In the genomic region with DNA sequence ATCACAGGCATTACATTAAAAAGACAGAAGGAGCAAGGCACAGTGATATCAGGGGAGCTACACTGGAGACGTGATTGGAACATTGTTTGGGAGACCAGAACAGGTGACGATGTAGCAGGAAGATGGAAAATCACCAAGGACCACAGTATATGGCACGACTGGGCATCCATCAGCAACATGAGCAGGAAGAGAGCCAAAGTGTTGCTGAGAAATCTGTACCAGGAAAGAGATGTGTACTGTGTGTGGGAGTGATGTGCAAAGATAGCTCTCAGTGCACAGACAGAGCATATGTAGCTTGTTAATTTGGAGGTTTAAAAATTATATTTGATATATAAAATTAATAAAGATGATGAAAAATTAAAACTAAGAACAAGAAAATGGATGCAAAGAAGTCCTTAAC, we compare ENCODE assay signal across 6 cellular contexts.
"Had no signal": no experiment of that assay in that cellular context is flagged by ENCODE, and none has a peak within 500 bp of the region (broad histone marks: within the 10 kb centered on the region; RNA-seq: fewer than 3 reads in every experiment).

No MANE protein-coding gene starts in this region.

- H3K27ac Mint-ChIP-seq: HFFc6 had no signal

- ATAC-seq: HCT116 had no signal

- H3K4me3 Mint-ChIP-seq: HFFc6 had no signal

- DNase-seq: GM23248, GOT3, H7, HFFc6, IMR-90 had no signal
